ENCODE assay signal across 10 cellular contexts in the genomic region with DNA sequence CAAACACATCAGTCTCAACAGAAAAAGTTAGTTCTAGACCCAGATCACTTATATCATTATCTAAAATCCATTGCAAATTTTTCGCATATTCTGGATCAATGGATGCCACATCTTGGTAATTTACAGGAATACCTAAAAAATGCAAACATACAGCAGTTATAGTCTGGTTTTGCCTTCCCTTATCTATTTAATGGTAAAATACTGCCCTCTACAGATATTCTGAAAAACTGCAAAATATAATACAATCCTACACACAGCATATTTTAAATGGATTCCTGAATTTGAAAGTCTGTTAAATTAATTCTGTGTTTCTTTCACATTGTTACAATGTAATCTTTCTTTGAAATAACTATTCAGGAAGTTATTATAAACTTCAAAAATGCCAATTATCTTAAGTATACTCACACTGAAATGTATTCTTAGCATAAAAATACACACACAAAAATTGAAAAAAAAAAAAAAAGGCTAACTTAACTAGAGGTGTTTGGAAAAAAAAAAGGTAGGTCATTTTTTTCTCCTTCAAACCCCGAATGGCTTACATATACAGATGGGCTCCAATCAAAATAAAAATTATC.
DNase-seq lines count a peak whose midpoint lies in the region; ATAC-seq and TF ChIP-seq lines count a peak whose summit lies in the region.
"Had no signal": no experiment of that assay in that cellular context is flagged by ENCODE, and none has a peak within 500 bp of the region (broad histone marks: within the 10 kb centered on the region; RNA-seq: fewer than 3 reads in every experiment).

No MANE protein-coding gene starts in this region.

- intact Hi-C loops in activated CD8-positive, alpha-beta T cell treated with anti-CD3 and anti-CD28 coated beads for 36 hours (cut with micrococcal nuclease) = loop anchor here (1.0 kb wide), 1 partner anchor 88 kb away; no protein-coding TSS in a partner anchor

- no peak overlapping the region for H3K27ac Mint-ChIP-seq in activated CD8-positive, alpha-beta T cell treated with anti-CD3 and anti-CD28 coated beads for 36 hours
- H3K27ac Mint-ChIP-seq: dendritic cell treated with granulocyte-macrophage colony-stimulating factor and Interleukin-4, amounts not matched to agents 40 ng/mL and 50 ng/mL, for 4 days; stimulated activated naive CD8-positive, alpha-beta T cell treated with anti-CD3 and anti-CD28 coated beads, Interleukin-15, Interleukin-2, amounts not matched to agents 100 ng/mL and 50 ng/mL, for 24 hours had no signal

- H3K36me3 Mint-ChIP-seq in activated T-cell treated with anti-CD3 and anti-CD28 coated beads, Interleukin-2, amount 50 U/mL, for 4 hours (ENCODE audit: insufficient read depth) = peaks cover 2% of the 10 kb centered on the region
- peaks cover 7% of the 10 kb centered on the region for H3K36me3 Mint-ChIP-seq in activated CD8-positive, alpha-beta T cell treated with anti-CD3 and anti-CD28 coated beads for 36 hours (ENCODE audit: low read depth)

- ATAC-seq in activated T-cell treated with anti-CD3 and anti-CD28 coated beads, Interleukin-2, amount 50 U/mL, for 4 hours = peak; percentile 58 to 71
- ATAC-seq in GM21619 (IDR thresholded peaks at IDR 0.05; ENCODE audit: unreplicated experiment) = peak; percentile 76
- ATAC-seq in activated CD8-positive, alpha-beta T cell treated with anti-CD3 and anti-CD28 coated beads for 36 hours = peak; percentile 56

- POLR2A ChIA-PET in activated CD8-positive, alpha-beta T cell treated with anti-CD3 and anti-CD28 coated beads for 36 hours (lab: Charles Lee) = no interaction called here

- TF ChIP-seq CTCF in activated CD8-positive, alpha-beta T cell treated with anti-CD3 and anti-CD28 coated beads for 36 hours (IDR thresholded peaks at IDR 0.05) = peak; percentile 73

- no peaks in the 10 kb centered on the region for H3K9me3 Mint-ChIP-seq in activated T-cell treated with anti-CD3 and anti-CD28 coated beads, Interleukin-2, amount 50 U/mL, for 4 hours
- H3K9me3 Mint-ChIP-seq in activated CD8-positive, alpha-beta T cell treated with anti-CD3 and anti-CD28 coated beads for 36 hours = no peaks in the 10 kb centered on the region
- H3K9me3 Mint-ChIP-seq: dendritic cell treated with granulocyte-macrophage colony-stimulating factor and Interleukin-4, amounts not matched to agents 40 ng/mL and 50 ng/mL, for 4 days; stimulated activated naive CD8-positive, alpha-beta T cell treated with anti-CD3 and anti-CD28 coated beads, Interleukin-15, Interleukin-2, amounts not matched to agents 100 ng/mL and 50 ng/mL, for 24 hours had no signal

- CTCF ChIA-PET in activated CD8-positive, alpha-beta T cell treated with anti-CD3 and anti-CD28 coated beads for 36 hours (lab: Charles Lee) = interaction anchor here (0.6 to 2.2 kb wide), 7 partner anchors 84 to 210 kb away, joined by 3 to 13 read pairs (median 4); no protein-coding TSS in a partner anchor

- H3K4me3 Mint-ChIP-seq in activated T-cell treated with anti-CD3 and anti-CD28 coated beads, Interleukin-2, amount 50 U/mL, for 4 hours = no peak overlapping the region
- H3K4me3 Mint-ChIP-seq in activated CD8-positive, alpha-beta T cell treated with anti-CD3 and anti-CD28 coated beads for 36 hours = no peak overlapping the region
- H3K4me3 Mint-ChIP-seq: dendritic cell treated with granulocyte-macrophage colony-stimulating factor and Interleukin-4, amounts not matched to agents 40 ng/mL and 50 ng/mL, for 4 days; stimulated activated naive CD8-positive, alpha-beta T cell treated with anti-CD3 and anti-CD28 coated beads, Interleukin-15, Interleukin-2, amounts not matched to agents 100 ng/mL and 50 ng/mL, for 24 hours had no signal

- H3K4me1 Mint-ChIP-seq in activated T-cell treated with anti-CD3 and anti-CD28 coated beads, Interleukin-2, amount 50 U/mL, for 4 hours (ENCODE audit: low read depth) = peaks cover 6% of the 10 kb centered on the region
- H3K4me1 Mint-ChIP-seq in activated CD8-positive, alpha-beta T cell treated with anti-CD3 and anti-CD28 coated beads for 36 hours (ENCODE audit: low read depth) = no peaks in the 10 kb centered on the region

- no peak for DNase-seq in activated T-cell treated with anti-CD3 and anti-CD28 coated beads, Interleukin-2, amount 50 U/mL, for 4 hours
- DNase-seq in activated T-cell treated with anti-CD3 and anti-CD28 coated beads for 4 hours = no peak
- DNase-seq in LHCN-M2 (ENCODE audit: low read depth) = peak; percentile 33
- DNase-seq in activated CD8-positive, alpha-beta T cell treated with anti-CD3 and anti-CD28 coated beads for 36 hours = no peak
- peak; percentile 44 for DNase-seq in iris pigment epithelial cell (ENCODE audit: low read depth)
- DNase-seq in HuH-7.5 (ENCODE audit: low spot score) = no peak
- no peak for DNase-seq in ureter (ENCODE audit: low spot score)

- H3K27me3 Mint-ChIP-seq in activated T-cell treated with anti-CD3 and anti-CD28 coated beads, Interleukin-2, amount 50 U/mL, for 4 hours (ENCODE audit: low read depth) = no peaks in the 10 kb centered on the region
- H3K27me3 Mint-ChIP-seq in activated CD8-positive, alpha-beta T cell treated with anti-CD3 and anti-CD28 coated beads for 36 hours = no peaks in the 10 kb centered on the region
- H3K27me3 Mint-ChIP-seq: dendritic cell treated with granulocyte-macrophage colony-stimulating factor and Interleukin-4, amounts not matched to agents 40 ng/mL and 50 ng/mL, for 4 days; stimulated activated naive CD8-positive, alpha-beta T cell treated with anti-CD3 and anti-CD28 coated beads, Interleukin-15, Interleukin-2, amounts not matched to agents 100 ng/mL and 50 ng/mL, for 24 hours had no signal

Comparison
In these comparisons a context has a peak if more than half of its experiments do, and no peak if none do; other contexts are left out.
1. DNase-seq: peak in LHCN-M2 (single experiment) and iris pigment epithelial cell (single experiment); none in activated T-cell treated with anti-CD3 and anti-CD28 coated beads, Interleukin-2, amount 50 U/mL, for 4 hours (single experiment), activated T-cell treated with anti-CD3 and anti-CD28 coated beads for 4 hours (single experiment), activated CD8-positive, alpha-beta T cell treated with anti-CD3 and anti-CD28 coated beads for 36 hours (single experiment), HuH-7.5 (single experiment) and ureter (single experiment).
2. Peak in every context shown above with its lines, with median percentiles within 50 percentile points of each other: ATAC-seq.